Comparison of ENCODE assay signal across 8 cellular contexts in the genomic region with DNA sequence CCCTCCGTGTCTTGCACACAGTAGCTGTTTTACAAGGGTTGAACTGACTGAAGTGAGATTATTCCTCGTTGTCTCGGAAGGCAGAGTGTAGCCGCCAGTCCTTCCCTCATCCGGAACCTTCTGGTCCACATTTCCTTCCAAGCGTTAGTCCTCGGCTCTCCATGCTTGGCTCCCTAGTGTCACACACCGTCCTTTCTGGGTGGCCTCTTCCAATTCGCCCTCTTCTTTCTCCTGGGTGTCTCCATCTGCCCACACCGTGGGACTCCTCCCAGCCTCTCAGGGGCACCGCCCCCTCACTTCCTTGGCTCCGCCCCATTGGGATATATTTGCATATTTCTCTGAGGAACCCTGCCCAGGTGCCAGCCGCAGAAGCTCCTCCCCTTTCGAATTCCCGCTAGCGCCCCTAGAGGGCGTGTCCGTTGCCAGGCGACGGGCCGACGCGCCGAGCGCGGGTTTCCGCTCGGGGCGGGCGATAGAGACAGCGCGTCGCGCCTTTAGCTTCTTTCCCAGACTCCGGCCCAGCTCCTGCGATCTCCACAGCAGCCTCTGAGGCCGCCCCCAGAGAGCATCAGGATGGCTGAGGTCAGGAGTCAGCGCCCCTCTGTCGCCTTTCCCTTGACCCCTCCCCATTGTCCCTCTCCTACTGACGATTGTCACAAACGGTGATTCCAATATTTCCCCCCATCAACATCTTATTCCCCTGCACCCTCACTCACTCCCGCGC. TPM values are rescaled to one million over a fixed set of nuclear protein-coding genes. Genes with fewer than 3 reads are reported as not detected.
DNase-seq lines count a peak whose midpoint lies in the region; ATAC-seq and TF ChIP-seq lines count a peak whose summit lies in the region.

A gene with protein sequence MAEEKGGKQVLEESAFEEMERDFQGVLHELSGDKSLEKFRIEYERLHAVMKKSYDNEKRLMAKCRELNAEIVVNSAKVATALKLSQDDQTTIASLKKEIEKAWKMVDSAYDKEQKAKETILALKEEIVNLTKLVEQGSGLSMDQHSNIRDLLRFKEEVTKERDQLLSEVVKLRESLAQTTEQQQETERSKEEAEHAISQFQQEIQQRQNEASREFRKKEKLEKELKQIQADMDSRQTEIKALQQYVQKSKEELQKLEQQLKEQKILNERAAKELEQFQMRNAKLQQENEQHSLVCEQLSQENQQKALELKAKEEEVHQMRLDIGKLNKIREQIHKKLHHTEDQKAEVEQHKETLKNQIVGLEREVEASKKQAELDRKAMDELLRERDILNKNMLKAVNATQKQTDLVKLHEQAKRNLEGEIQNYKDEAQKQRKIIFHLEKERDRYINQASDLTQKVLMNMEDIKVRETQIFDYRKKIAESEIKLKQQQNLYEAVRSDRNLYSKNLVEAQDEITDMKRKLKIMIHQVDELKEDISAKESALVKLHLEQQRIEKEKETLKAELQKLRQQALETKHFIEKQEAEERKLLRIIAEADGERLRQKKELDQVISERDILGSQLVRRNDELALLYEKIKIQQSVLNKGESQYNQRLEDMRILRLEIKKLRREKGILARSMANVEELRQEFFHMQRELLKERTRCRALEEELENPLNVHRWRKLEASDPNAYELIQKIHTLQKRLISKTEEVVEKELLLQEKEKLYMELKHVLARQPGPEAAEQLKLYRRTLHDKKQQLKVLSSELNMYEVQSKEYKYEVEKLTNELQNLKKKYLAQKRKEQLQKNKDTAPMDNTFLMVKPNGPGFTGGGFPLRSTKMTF (plus strand): TSS at position 509 of the 724 bp plus-strand sequence. CDS start 65 bp downstream, at position 574.

- intact Hi-C loops in left cardiac atrium (cut with DNase I) (no loop called here), prostate gland (cut with DNase I) (loop anchor here (5.0 kb wide), 1 partner anchor 46 kb away; no protein-coding TSS in a partner anchor)

- WGBS in prostate gland = 2% methylated on average over 43 of the region's 43 CpGs

- no peaks in the 10 kb centered on the region for H3K36me3 ChIP-seq in prostate gland

- TF ChIP-seq POLR2A in prostate gland (IDR thresholded peaks at IDR 0.05) = peak; percentile 66

- H3K27ac ChIP-seq in prostate gland = peak within 1 kb of the TSS; percentile 21 to 48

- no peaks in the 10 kb centered on the region for H3K9me3 Mint-ChIP-seq in activated naive CD8-positive, alpha-beta T cell (ENCODE audit: low read depth)

- no peaks in the 10 kb centered on the region for H3K36me3 Mint-ChIP-seq in activated naive CD8-positive, alpha-beta T cell

- no peaks in the 10 kb centered on the region for H3K27me3 ChIP-seq in prostate gland (replicated peaks; ENCODE audit: insufficient read depth)

- H3K4me3 ChIP-seq in GM12865 (ENCODE audit: low read depth, low read length) (peak within 1 kb of the TSS; percentile 50), prostate gland (peak within 1 kb of the TSS; percentile 17 to 20)

- peak within 1 kb of the TSS; percentile 17 for H3K4me3 Mint-ChIP-seq in activated naive CD8-positive, alpha-beta T cell

- H3K27ac Mint-ChIP-seq in activated naive CD8-positive, alpha-beta T cell = peak within 1 kb of the TSS; percentile 23

- no peaks in the 10 kb centered on the region for H3K9me3 ChIP-seq in prostate gland

- peaks cover 18% of the 10 kb centered on the region for H3K4me1 Mint-ChIP-seq in activated naive CD8-positive, alpha-beta T cell (ENCODE audit: low read depth)

- peak; percentile 64 for TF ChIP-seq CTCF in GM12865 (IDR thresholded peaks at IDR 0.05; ENCODE audit: insufficient read depth, low read depth, low read length, missing control alignments)
- peak; percentile 69 to 94 (median 82) for TF ChIP-seq CTCF in prostate gland (IDR thresholded peaks at IDR 0.05)

- H3K4me1 ChIP-seq in prostate gland (replicated peaks) = no peaks in the 10 kb centered on the region

- H3K27me3 Mint-ChIP-seq in activated naive CD8-positive, alpha-beta T cell = no peaks in the 10 kb centered on the region

- DNase-seq in GM12865 (ENCODE audit: low read depth) (peak; percentile 90), NCI-H1048 (lab: John Stamatoyannopoulos, UW) (peak; percentile 76), SKM-1 (lab: John Stamatoyannopoulos, UW; ENCODE audit: unreplicated experiment) (peak; percentile 21), left cardiac atrium (peak; percentile 94), prostate gland (ENCODE audit: low spot score) (peak; percentile 94), ureter (ENCODE audit: low spot score) (peak; percentile 94)

- ATAC-seq in HG02610 (IDR thresholded peaks at IDR 0.05; ENCODE audit: unreplicated experiment) (peak; percentile 48), left cardiac atrium (peak; percentile 93 to 94)

RNA-seq across cellular contexts. Expression of the gene that starts here (rescaled TPM):
- total RNA-seq in left cardiac atrium (1 to 10 TPM; 2.4 to 3.8 TPM), prostate gland (1 to 10 TPM in 1 of 2 donors, under 1 TPM in 1; 0.05 to 1.9 TPM), ureter (0.55 TPM)

Comparison
In these comparisons a context has a peak if more than half of its experiments do, and no peak if none do; other contexts are left out.
1. Peak in every context shown above with its lines: DNase-seq, ATAC-seq, H3K4me3 ChIP-seq and H3K27ac ChIP-seq.
2. Peak in DNase-seq in ureter; RNA of the gene not detected or under 1 TPM.
3. DNase-seq: peak in every context shown above with its lines; median percentile 94 in left cardiac atrium; 94 in prostate gland; 94 in ureter; 90 in GM12865; 76 in NCI-H1048; 21 in SKM-1.